21 cellular contexts compared by ENCODE assay signal in genomic region chr1:170145061-170145460, GRCh38. TPM values are rescaled to one million over a fixed set of nuclear protein-coding genes. Genes with fewer than 3 reads are reported as not detected.
"Had no signal": no experiment of that assay in that cellular context is flagged by ENCODE, and none has a peak within 500 bp of the region (broad histone marks: within the 10 kb centered on the region; RNA-seq: fewer than 3 reads in every experiment).

No MANE protein-coding gene starts in this region.

- H3K27ac ChIP-seq: breast epithelium, epithelial cell of prostate, skin epidermis, suprapubic skin had no signal

- H3K9me3 ChIP-seq: breast epithelium, mucosa of descending colon, suprapubic skin had no signal

- DNase-seq: activated naive CD4-positive, alpha-beta T cell treated with Interleukin-2 at 50 U/mL for 16 hours; activated naive CD8-positive, alpha-beta T cell treated with anti-CD3 and anti-CD28 coated beads, Interleukin-2, amount 50 U/mL, for 24 hours; activated T-cell treated with anti-CD3 and anti-CD28 coated beads for 4 hours; aorta; head of caudate nucleus; mammary epithelial cell; mucosa of descending colon; naive thymus-derived CD4-positive, alpha-beta T cell; stimulated activated CD4-positive, alpha-beta T cell treated with anti-CD3 and anti-CD28 coated beads, Interleukin-15, amount 100 ng/mL, for 24 hours; stimulated activated CD4-positive, alpha-beta T cell treated with anti-CD3 and anti-CD28 coated beads, Interleukin-4, amount 100 ng/mL, for 1 hour; stimulated activated naive CD4-positive, alpha-beta T cell had no signal

- H3K27me3 Mint-ChIP-seq: activated naive CD8-positive, alpha-beta T cell treated with anti-CD3 and anti-CD28 coated beads, Interleukin-2, amount 50 U/mL, for 24 hours; type B pancreatic cell had no signal

- H3K36me3 Mint-ChIP-seq: type B pancreatic cell had no signal

- H3K27me3 ChIP-seq: breast epithelium, suprapubic skin had no signal

- H3K4me3 Mint-ChIP-seq: activated naive CD8-positive, alpha-beta T cell treated with anti-CD3 and anti-CD28 coated beads, Interleukin-2, amount 50 U/mL, for 24 hours; naive thymus-derived CD4-positive, alpha-beta T cell; T-helper 2 cell treated with Interferon-gamma antibody and Interleukin-4, amounts not matched to agents 5 μg/mL and 100 μg/mL, for 36 hours had no signal

- ATAC-seq: activated CD4-positive, CD25-positive, alpha-beta regulatory T cell treated with anti-CD3 and anti-CD28 coated beads, Interleukin-2, amount 50 U/mL, for 24 hours; mucosa of descending colon; naive thymus-derived CD4-positive, alpha-beta T cell had no signal

- H3K9me3 Mint-ChIP-seq: T-helper 2 cell treated with Interferon-gamma antibody and Interleukin-4, amounts not matched to agents 5 μg/mL and 100 μg/mL, for 36 hours had no signal

- H3K4me3 ChIP-seq: breast epithelium, mucosa of descending colon, skin epidermis, suprapubic skin had no signal

- H3K36me3 ChIP-seq: breast epithelium, suprapubic skin had no signal

- H3K4me1 ChIP-seq: breast epithelium, suprapubic skin had no signal

- H3K27ac Mint-ChIP-seq: activated naive CD8-positive, alpha-beta T cell treated with anti-CD3 and anti-CD28 coated beads, Interleukin-2, amount 50 U/mL, for 24 hours; naive thymus-derived CD4-positive, alpha-beta T cell; T-helper 2 cell treated with Interferon-gamma antibody and Interleukin-4, amounts not matched to agents 5 μg/mL and 100 μg/mL, for 36 hours had no signal

RNA-seq across cellular contexts. Expression of gene NTMT2, which starts 0.7 kb away (rescaled TPM):
- total RNA-seq: aorta; breast epithelium; dermis microvascular lymphatic vessel endothelial cell; fibroblast of lung; mammary epithelial cell; mucosa of descending colon; naive thymus-derived CD4-positive, alpha-beta T cell; posterior vena cava; suprapubic skin had no signal
- polyA plus RNA-seq: aorta; fibroblast of lung; mammary epithelial cell; naive thymus-derived CD4-positive, alpha-beta T cell had no signal
